ENCODE assay signal across 8 cellular contexts in genomic region chrX:2498781-2499302, GRCh38. TPM values are rescaled to one million over a fixed set of nuclear protein-coding genes. Genes with fewer than 3 reads are reported as not detected.
DNase-seq lines count a peak whose midpoint lies in the region; ATAC-seq and TF ChIP-seq lines count a peak whose summit lies in the region.

No MANE protein-coding gene starts in this region.

- H3K27me3 Mint-ChIP-seq in naive B cell, result no peaks in the 10 kb centered on the region

- peaks cover 21% of the 10 kb centered on the region for H3K4me1 ChIP-seq in PC-9 (replicated peaks; ENCODE audit: insufficient read depth)

- no peak for ATAC-seq in naive B cell (ENCODE audit: low read depth in 2 of 2)
- no peak for ATAC-seq in HG02678 (IDR thresholded peaks at IDR 0.05; ENCODE audit: unreplicated experiment)
- no peak for ATAC-seq in GM19467 (IDR thresholded peaks at IDR 0.05; ENCODE audit: unreplicated experiment)

- peak overlapping the region in 5 of 6 donors; percentile 63 to 94 (median 87) for H3K27ac Mint-ChIP-seq in naive B cell

- TF ChIP-seq CTCF in PC-9 (conservative IDR thresholded peaks at IDR 0.05), result no peak
- TF ChIP-seq CTCF in epithelial cell of esophagus (IDR thresholded peaks at IDR 0.05; ENCODE audit: insufficient read depth, low read depth, low read length, missing control alignments), result no peak

- POLR2A ChIA-PET in PC-9 (lab: Charles Lee; ENCODE audit: unreplicated experiment), result no interaction called here

- DNase-seq in CD1c-positive myeloid dendritic cell (ENCODE audit: extremely low spot score), result peak; percentile 41
- no peak for DNase-seq in PC-9
- DNase-seq in epithelial cell of esophagus (ENCODE audit: low read depth), result peak; percentile 28
- no peak for DNase-seq in naive B cell
- DNase-seq in hippocampal formation (lab: John Stamatoyannopoulos, UW), result no peak
- no peak for DNase-seq in activated CD4-positive, CD25-positive, alpha-beta regulatory T cell treated with anti-CD3 and anti-CD28 coated beads, Interleukin-2, amount 50 U/mL, for 72 hours

- H3K9me2 ChIP-seq in PC-9 (ENCODE audit: insufficient read depth), result no peaks in the 10 kb centered on the region

- H3K4me1 Mint-ChIP-seq in naive B cell, result peaks cover 20 to 44% (median 39%) of the 10 kb centered on the region in 3 donors

- intact Hi-C loops in PC-9 (cut with micrococcal nuclease; ENCODE audit: unreplicated experiment), result no loop called here

- H2AFZ ChIP-seq in PC-9, result no peak overlapping the region

- H3K27ac ChIP-seq in PC-9, result no peak overlapping the region

- peak overlapping the region; percentile 67 for H3K4me2 ChIP-seq in PC-9

- H3K4me3 ChIP-seq in PC-9, result no peak overlapping the region
- H3K4me3 ChIP-seq in epithelial cell of esophagus (ENCODE audit: low read length), result peak overlapping the region; percentile 9

- no peaks in the 10 kb centered on the region for H3K9me3 ChIP-seq in PC-9 (ENCODE audit: insufficient read depth, low read depth)

- peaks cover 19% of the 10 kb centered on the region for H3K79me2 ChIP-seq in PC-9 (ENCODE audit: low read depth)

- no TSS peak for BruUV-seq in PC-9 (replicated peaks; lab: Mats Ljungman, UMichigan)

- no peaks in the 10 kb centered on the region for H3K9me3 Mint-ChIP-seq in naive B cell

- H3K36me3 Mint-ChIP-seq in naive B cell, result no peaks in the 10 kb centered on the region

- H3F3A ChIP-seq in PC-9 (ENCODE audit: insufficient read depth, low read depth), result peaks cover 10% of the 10 kb centered on the region; the same call in 1 of the 2 replicates

- H3K36me3 ChIP-seq in PC-9 (ENCODE audit: low read depth), result no peaks in the 10 kb centered on the region

- H3K4me3 Mint-ChIP-seq in naive B cell, result peak overlapping the region; percentile 82 to 92 (median 86)

- CTCF ChIA-PET in PC-9 (lab: Charles Lee), result no interaction called here

- peaks cover 3% of the 10 kb centered on the region; the same call in 1 of the 2 replicates for H4K20me1 ChIP-seq in PC-9 (ENCODE audit: insufficient read depth)

- no peaks in the 10 kb centered on the region for H3K27me3 ChIP-seq in PC-9 (ENCODE audit: insufficient read depth, low read depth)

RNA-seq across cellular contexts. Expression of gene DHRSX, which starts 1.9 kb away (rescaled TPM):
- 13.2 and 15.2 TPM in 2 replicates for total RNA-seq in PC-9 (2021)
- polyA plus RNA-seq in naive B cell (ENCODE audit: low read depth in 6 of 6), result 10 to 100 TPM; 20.9 to 33.3 (median 28.4) TPM

RNA-seq across cellular contexts. Expression of gene ZBED1, which starts 1.9 kb away (rescaled TPM):
- 11.1 and 14.0 TPM in 2 replicates for total RNA-seq in PC-9 (2021)
- polyA plus RNA-seq in naive B cell (ENCODE audit: low read depth in 6 of 6), result 10 to 100 TPM; 25.6 to 82.8 (median 56.4) TPM

Comparison
In these comparisons a context has a peak if more than half of its experiments do, and no peak if none do; other contexts are left out.
1. DNase-seq: peak in CD1c-positive myeloid dendritic cell (single experiment) and epithelial cell of esophagus (single experiment); none in PC-9 (0 of 2), naive B cell (single experiment), hippocampal formation (0 of 2) and activated CD4-positive, CD25-positive, alpha-beta regulatory T cell treated with anti-CD3 and anti-CD28 coated beads, Interleukin-2, amount 50 U/mL, for 72 hours (single experiment).